In genomic region chr9:21685502-21685901, GRCh38 we compare ENCODE assay signal across 22 cellular contexts.
DNase-seq lines count a peak whose midpoint lies in the region; FAIRE-seq and TF ChIP-seq lines count a peak whose summit lies in the region.
"Had no signal": no experiment of that assay in that cellular context is flagged by ENCODE, and none has a peak within 500 bp of the region (broad histone marks: within the 10 kb centered on the region; RNA-seq: fewer than 3 reads in every experiment).

No MANE protein-coding gene starts in this region.

- peak overlapping the region; percentile 66 for H3K27ac ChIP-seq in RWPE1
- peak overlapping the region; percentile 98 for H3K27ac ChIP-seq in epithelial cell of prostate
- peak overlapping the region; percentile 88 for H3K27ac ChIP-seq in smooth muscle cell (ENCODE audit: low read depth)
- H3K27ac ChIP-seq: heart left ventricle, thoracic aorta, WERI-Rb-1 had no signal

- no peaks in the 10 kb centered on the region for H3K9me3 ChIP-seq in smooth muscle cell (replicated peaks; ENCODE audit: low read depth)
- H3K9me3 ChIP-seq: heart left ventricle, thoracic aorta had no signal

- no peak overlapping the region for H3K4me3 ChIP-seq in smooth muscle cell
- H3K4me3 ChIP-seq: GM12878, heart left ventricle, thoracic aorta had no signal

- H3K9ac ChIP-seq in smooth muscle cell (ENCODE audit: low read depth): peak overlapping the region; percentile 55

- H3K79me2 ChIP-seq in smooth muscle cell (ENCODE audit: low read depth): no peaks in the 10 kb centered on the region

- H3F3A ChIP-seq in smooth muscle cell (ENCODE audit: low read depth): peaks cover 12% of the 10 kb centered on the region

- no peaks in the 10 kb centered on the region for H3K36me3 ChIP-seq in smooth muscle cell (ENCODE audit: low read depth)
- H3K36me3 ChIP-seq: heart left ventricle, thoracic aorta, WERI-Rb-1 had no signal

- peaks cover 23% of the 10 kb centered on the region for H3K4me1 ChIP-seq in smooth muscle cell (ENCODE audit: low read depth)
- H3K4me1 ChIP-seq: heart left ventricle had no signal

- 93% methylated on average over 6 of the region's 6 CpGs for WGBS in smooth muscle cell (ENCODE audit: low lambda C conversion rate)

- no peak for DNase-seq in activated naive CD4-positive, alpha-beta T cell treated with anti-CD3 and anti-CD28 coated beads, Interleukin-2, amount 50 U/mL, for 16 hours
- DNase-seq in RWPE1 (ENCODE audit: low spot score) (no peak), epithelial cell of prostate (ENCODE audit: low read depth, low spot score) (no peak), smooth muscle cell (lab: John Stamatoyannopoulos, UW; ENCODE audit: unreplicated experiment) (no peak), GM19240 (ENCODE audit: insufficient read length, low spot score) (no peak), CD1c-positive myeloid dendritic cell (ENCODE audit: extremely low spot score) (no peak), GM19239 (ENCODE audit: insufficient read length, low spot score) (no peak)
- DNase-seq: activated CD4-positive, alpha-beta T cell treated with anti-CD3 and anti-CD28 coated beads, Interleukin-2, amount 10 ng/mL, durations not matched to agents 7 days and 5 days; amniotic stem cell; C1 segment of cervical spinal cord; heart left ventricle; left colon; naive B cell; NCI-H1105; NCI-H1930; retina; WERI-Rb-1 had no signal

- FAIRE-seq in GM19239 (lab: Jason Lieb, UNC): no peak
- FAIRE-seq: GM12878 had no signal

- POLR2A ChIA-PET in RWPE1 (lab: Yijun Ruan, JAX; ENCODE audit: low non-redundant PET): interaction anchor here (4.3 kb wide), 1 partner anchor 126 kb away, joined by 15 read pairs; no protein-coding TSS in a partner anchor

- peak overlapping the region; percentile 45 for H2AFZ ChIP-seq in smooth muscle cell (ENCODE audit: low read depth)

- H3K27ac Mint-ChIP-seq in activated naive CD4-positive, alpha-beta T cell treated with anti-CD3 and anti-CD28 coated beads, Interleukin-2, amount 50 U/mL, for 24 hours: peak overlapping the region; percentile 99
- H3K27ac Mint-ChIP-seq: activated CD4-positive, alpha-beta T cell treated with anti-CD3 and anti-CD28 coated beads, Interleukin-2, amount 10 ng/mL, durations not matched to agents 7 days and 5 days; IgD-negative memory B cell; naive B cell; stimulated activated memory B cell treated with anti-CD40 and anti-IgM and Interleukin-4, amounts not matched to agents 10 μg/mL and 1 μg/mL and 100 μg/mL, for 72 hours had no signal

- peaks cover 94% of the 10 kb centered on the region for H3K4me1 Mint-ChIP-seq in activated naive CD4-positive, alpha-beta T cell treated with anti-CD3 and anti-CD28 coated beads, Interleukin-2, amount 50 U/mL, for 24 hours
- H3K4me1 Mint-ChIP-seq: naive B cell had no signal

- no peaks in the 10 kb centered on the region for H4K20me1 ChIP-seq in smooth muscle cell (ENCODE audit: low read depth)

- CTCF ChIA-PET in RWPE1 (lab: Yijun Ruan, JAX): no interaction called here

- no peaks in the 10 kb centered on the region for H3K27me3 ChIP-seq in smooth muscle cell (ENCODE audit: low read depth)
- H3K27me3 ChIP-seq: heart left ventricle had no signal

- TF ChIP-seq CTCF in RWPE1 (conservative IDR thresholded peaks at IDR 0.05; ENCODE audit: low read depth) (no peak), smooth muscle cell (IDR thresholded peaks at IDR 0.05; ENCODE audit: borderline replicate concordance, insufficient read depth, poor library complexity, severe bottlenecking) (no peak)

- H3K36me3 Mint-ChIP-seq in activated naive CD4-positive, alpha-beta T cell treated with anti-CD3 and anti-CD28 coated beads, Interleukin-2, amount 50 U/mL, for 24 hours: peaks cover 2% of the 10 kb centered on the region
- H3K36me3 Mint-ChIP-seq: IgD-negative memory B cell; naive B cell; stimulated activated memory B cell treated with anti-CD40 and anti-IgM and Interleukin-4, amounts not matched to agents 10 μg/mL and 1 μg/mL and 100 μg/mL, for 72 hours had no signal

- H3K4me3 Mint-ChIP-seq in activated naive CD4-positive, alpha-beta T cell treated with anti-CD3 and anti-CD28 coated beads, Interleukin-2, amount 50 U/mL, for 24 hours: peak overlapping the region; percentile 71
- H3K4me3 Mint-ChIP-seq: activated CD4-positive, alpha-beta T cell treated with anti-CD3 and anti-CD28 coated beads, Interleukin-2, amount 10 ng/mL, durations not matched to agents 7 days and 5 days; IgD-negative memory B cell; naive B cell; stimulated activated memory B cell treated with anti-CD40 and anti-IgM and Interleukin-4, amounts not matched to agents 10 μg/mL and 1 μg/mL and 100 μg/mL, for 72 hours had no signal

- no peaks in the 10 kb centered on the region for H3K9me3 Mint-ChIP-seq in activated naive CD4-positive, alpha-beta T cell treated with anti-CD3 and anti-CD28 coated beads, Interleukin-2, amount 50 U/mL, for 24 hours
- H3K9me3 Mint-ChIP-seq: activated CD4-positive, alpha-beta T cell treated with anti-CD3 and anti-CD28 coated beads, Interleukin-2, amount 10 ng/mL, durations not matched to agents 7 days and 5 days; IgD-negative memory B cell; naive B cell; stimulated activated memory B cell treated with anti-CD40 and anti-IgM and Interleukin-4, amounts not matched to agents 10 μg/mL and 1 μg/mL and 100 μg/mL, for 72 hours had no signal

- H3K27me3 Mint-ChIP-seq in activated naive CD4-positive, alpha-beta T cell treated with anti-CD3 and anti-CD28 coated beads, Interleukin-2, amount 50 U/mL, for 24 hours: no peaks in the 10 kb centered on the region
- H3K27me3 Mint-ChIP-seq: stimulated activated memory B cell treated with anti-CD40 and anti-IgM and Interleukin-4, amounts not matched to agents 10 μg/mL and 1 μg/mL and 100 μg/mL, for 72 hours had no signal

- H3K4me2 ChIP-seq in smooth muscle cell: peak overlapping the region; percentile 47
